1 cellular context compared by ENCODE assay signal in the genomic region with DNA sequence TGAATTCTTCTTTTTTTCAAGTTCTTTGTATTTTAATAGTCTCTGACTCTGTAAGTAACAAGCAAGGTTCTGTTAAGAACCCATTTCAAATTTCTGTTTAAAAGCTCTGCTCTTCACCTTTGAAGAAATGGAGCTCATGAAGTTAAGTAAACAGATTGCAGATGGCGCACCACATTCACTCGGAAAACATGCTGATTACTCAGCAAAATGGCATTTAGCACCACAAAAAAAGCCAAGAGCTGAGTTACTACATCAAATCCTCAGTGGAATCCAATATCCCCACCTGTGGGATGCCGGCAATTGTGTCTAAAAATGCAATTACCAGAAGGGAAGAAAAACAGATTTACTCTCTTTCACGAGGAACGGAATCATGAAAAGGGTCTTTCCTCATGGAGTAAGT.
TF ChIP-seq lines count a peak whose summit lies in the region.

No MANE protein-coding gene starts in this region.

TF ChIP-seq in H1, 55 proteins besides CTCF, POLR2A, EP300 and RAD21 (continued from another document):
- TF ChIP-seq, protein P1, sequence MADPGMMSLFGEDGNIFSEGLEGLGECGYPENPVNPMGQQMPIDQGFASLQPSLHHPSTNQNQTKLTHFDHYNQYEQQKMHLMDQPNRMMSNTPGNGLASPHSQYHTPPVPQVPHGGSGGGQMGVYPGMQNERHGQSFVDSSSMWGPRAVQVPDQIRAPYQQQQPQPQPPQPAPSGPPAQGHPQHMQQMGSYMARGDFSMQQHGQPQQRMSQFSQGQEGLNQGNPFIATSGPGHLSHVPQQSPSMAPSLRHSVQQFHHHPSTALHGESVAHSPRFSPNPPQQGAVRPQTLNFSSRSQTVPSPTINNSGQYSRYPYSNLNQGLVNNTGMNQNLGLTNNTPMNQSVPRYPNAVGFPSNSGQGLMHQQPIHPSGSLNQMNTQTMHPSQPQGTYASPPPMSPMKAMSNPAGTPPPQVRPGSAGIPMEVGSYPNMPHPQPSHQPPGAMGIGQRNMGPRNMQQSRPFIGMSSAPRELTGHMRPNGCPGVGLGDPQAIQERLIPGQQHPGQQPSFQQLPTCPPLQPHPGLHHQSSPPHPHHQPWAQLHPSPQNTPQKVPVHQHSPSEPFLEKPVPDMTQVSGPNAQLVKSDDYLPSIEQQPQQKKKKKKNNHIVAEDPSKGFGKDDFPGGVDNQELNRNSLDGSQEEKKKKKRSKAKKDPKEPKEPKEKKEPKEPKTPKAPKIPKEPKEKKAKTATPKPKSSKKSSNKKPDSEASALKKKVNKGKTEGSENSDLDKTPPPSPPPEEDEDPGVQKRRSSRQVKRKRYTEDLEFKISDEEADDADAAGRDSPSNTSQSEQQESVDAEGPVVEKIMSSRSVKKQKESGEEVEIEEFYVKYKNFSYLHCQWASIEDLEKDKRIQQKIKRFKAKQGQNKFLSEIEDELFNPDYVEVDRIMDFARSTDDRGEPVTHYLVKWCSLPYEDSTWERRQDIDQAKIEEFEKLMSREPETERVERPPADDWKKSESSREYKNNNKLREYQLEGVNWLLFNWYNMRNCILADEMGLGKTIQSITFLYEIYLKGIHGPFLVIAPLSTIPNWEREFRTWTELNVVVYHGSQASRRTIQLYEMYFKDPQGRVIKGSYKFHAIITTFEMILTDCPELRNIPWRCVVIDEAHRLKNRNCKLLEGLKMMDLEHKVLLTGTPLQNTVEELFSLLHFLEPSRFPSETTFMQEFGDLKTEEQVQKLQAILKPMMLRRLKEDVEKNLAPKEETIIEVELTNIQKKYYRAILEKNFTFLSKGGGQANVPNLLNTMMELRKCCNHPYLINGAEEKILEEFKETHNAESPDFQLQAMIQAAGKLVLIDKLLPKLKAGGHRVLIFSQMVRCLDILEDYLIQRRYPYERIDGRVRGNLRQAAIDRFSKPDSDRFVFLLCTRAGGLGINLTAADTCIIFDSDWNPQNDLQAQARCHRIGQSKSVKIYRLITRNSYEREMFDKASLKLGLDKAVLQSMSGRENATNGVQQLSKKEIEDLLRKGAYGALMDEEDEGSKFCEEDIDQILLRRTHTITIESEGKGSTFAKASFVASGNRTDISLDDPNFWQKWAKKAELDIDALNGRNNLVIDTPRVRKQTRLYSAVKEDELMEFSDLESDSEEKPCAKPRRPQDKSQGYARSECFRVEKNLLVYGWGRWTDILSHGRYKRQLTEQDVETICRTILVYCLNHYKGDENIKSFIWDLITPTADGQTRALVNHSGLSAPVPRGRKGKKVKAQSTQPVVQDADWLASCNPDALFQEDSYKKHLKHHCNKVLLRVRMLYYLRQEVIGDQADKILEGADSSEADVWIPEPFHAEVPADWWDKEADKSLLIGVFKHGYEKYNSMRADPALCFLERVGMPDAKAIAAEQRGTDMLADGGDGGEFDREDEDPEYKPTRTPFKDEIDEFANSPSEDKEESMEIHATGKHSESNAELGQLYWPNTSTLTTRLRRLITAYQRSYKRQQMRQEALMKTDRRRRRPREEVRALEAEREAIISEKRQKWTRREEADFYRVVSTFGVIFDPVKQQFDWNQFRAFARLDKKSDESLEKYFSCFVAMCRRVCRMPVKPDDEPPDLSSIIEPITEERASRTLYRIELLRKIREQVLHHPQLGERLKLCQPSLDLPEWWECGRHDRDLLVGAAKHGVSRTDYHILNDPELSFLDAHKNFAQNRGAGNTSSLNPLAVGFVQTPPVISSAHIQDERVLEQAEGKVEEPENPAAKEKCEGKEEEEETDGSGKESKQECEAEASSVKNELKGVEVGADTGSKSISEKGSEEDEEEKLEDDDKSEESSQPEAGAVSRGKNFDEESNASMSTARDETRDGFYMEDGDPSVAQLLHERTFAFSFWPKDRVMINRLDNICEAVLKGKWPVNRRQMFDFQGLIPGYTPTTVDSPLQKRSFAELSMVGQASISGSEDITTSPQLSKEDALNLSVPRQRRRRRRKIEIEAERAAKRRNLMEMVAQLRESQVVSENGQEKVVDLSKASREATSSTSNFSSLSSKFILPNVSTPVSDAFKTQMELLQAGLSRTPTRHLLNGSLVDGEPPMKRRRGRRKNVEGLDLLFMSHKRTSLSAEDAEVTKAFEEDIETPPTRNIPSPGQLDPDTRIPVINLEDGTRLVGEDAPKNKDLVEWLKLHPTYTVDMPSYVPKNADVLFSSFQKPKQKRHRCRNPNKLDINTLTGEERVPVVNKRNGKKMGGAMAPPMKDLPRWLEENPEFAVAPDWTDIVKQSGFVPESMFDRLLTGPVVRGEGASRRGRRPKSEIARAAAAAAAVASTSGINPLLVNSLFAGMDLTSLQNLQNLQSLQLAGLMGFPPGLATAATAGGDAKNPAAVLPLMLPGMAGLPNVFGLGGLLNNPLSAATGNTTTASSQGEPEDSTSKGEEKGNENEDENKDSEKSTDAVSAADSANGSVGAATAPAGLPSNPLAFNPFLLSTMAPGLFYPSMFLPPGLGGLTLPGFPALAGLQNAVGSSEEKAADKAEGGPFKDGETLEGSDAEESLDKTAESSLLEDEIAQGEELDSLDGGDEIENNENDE (IDR thresholded peaks at IDR 0.05; ENCODE audit: insufficient replicate concordance, low read length) = no peak
- TF ChIP-seq YY1 (IDR thresholded peaks at IDR 0.05; ENCODE audit: low read depth, low read length) = no peak
- no peak for TF ChIP-seq CHD1 (IDR thresholded peaks at IDR 0.05; ENCODE audit: low read depth, low read length)
- no peak for TF ChIP-seq CEBPB (IDR thresholded peaks at IDR 0.05; ENCODE audit: low read depth, low read length)
- TF ChIP-seq SUZ12 (IDR thresholded peaks at IDR 0.05; ENCODE audit: low read length) = no peak
- no peak for TF ChIP-seq POU5F1 (IDR thresholded peaks at IDR 0.05; ENCODE audit: low read depth, low read length)
- no peak for TF ChIP-seq GABPA (IDR thresholded peaks at IDR 0.05; ENCODE audit: borderline replicate concordance, insufficient read depth, low read length)
- TF ChIP-seq RFX5 (IDR thresholded peaks at IDR 0.05; ENCODE audit: borderline replicate concordance, low read depth, low read length) = no peak
- no peak for TF ChIP-seq HDAC2 (IDR thresholded peaks at IDR 0.05; ENCODE audit: borderline replicate concordance in 1 of 2, low read depth in 2 of 2, low read length in 2 of 2)
- TF ChIP-seq TCF12 (IDR thresholded peaks at IDR 0.05; ENCODE audit: low read depth, low read length) = no peak
- no peak for TF ChIP-seq KDM5A (IDR thresholded peaks at IDR 0.05; ENCODE audit: low read length)
- no peak for TF ChIP-seq ZNF274 (IDR thresholded peaks at IDR 0.05; ENCODE audit: borderline replicate concordance, extremely low read depth, low read length)
